Comparison of ENCODE assay signal across 7 cellular contexts in genomic region chr10:75693453-75693852, GRCh38.
"Had no signal": no experiment of that assay in that cellular context is flagged by ENCODE, and none has a peak within 500 bp of the region (broad histone marks: within the 10 kb centered on the region; RNA-seq: fewer than 3 reads in every experiment).

No MANE protein-coding gene starts in this region.

- FAIRE-seq: H1, H54, HTR-8/SVneo had no signal

- H3K4me2 ChIP-seq: GM23338 had no signal

- H3K4me3 ChIP-seq: GM23338 had no signal

- H2AFZ ChIP-seq: GM23338 had no signal

- DNase-seq: H9, HCEC 1CT, IMR-90 had no signal
